7 cellular contexts compared by ENCODE assay signal in genomic region chr4:102865314-102865713, GRCh38. TPM values are rescaled to one million over a fixed set of nuclear protein-coding genes. Genes with fewer than 3 reads are reported as not detected.
DNase-seq lines count a peak whose midpoint lies in the region; ATAC-seq and TF ChIP-seq lines count a peak whose summit lies in the region.
"Not testable (repeated sequence)": the region's sequence is repeated elsewhere in the genome, so short reads cannot be mapped to it uniquely, and the experiment has no call there.

No MANE protein-coding gene starts in this region.

- not testable (repeated sequence) for H3K9me3 ChIP-seq in CD4-positive, alpha-beta memory T cell (ENCODE audit: control insufficient read depth in 1 of 2, low read length in 2 of 2); Loucy (ENCODE audit: insufficient read depth, low read depth, low read length); osteoblast (ENCODE audit: low read depth, low read length)

- H3K9me2 ChIP-seq in Loucy (replicated peaks; ENCODE audit: low read depth, low read length), result not testable (repeated sequence)

- peaks cover 45% of the 10 kb centered on the region for H3K4me1 ChIP-seq in CD4-positive, alpha-beta memory T cell (ENCODE audit: insufficient read depth, low read length)
- H3K4me1 ChIP-seq in Loucy (ENCODE audit: insufficient read depth, low read length, poor library complexity, severe bottlenecking), result peaks cover 43% of the 10 kb centered on the region
- H3K4me1 ChIP-seq in osteoblast (ENCODE audit: insufficient read depth, low read length), result peaks cover 12% of the 10 kb centered on the region

- H3K79me2 ChIP-seq in Loucy (ENCODE audit: insufficient read depth, low read length) (peaks cover 65% of the 10 kb centered on the region), osteoblast (ENCODE audit: insufficient read depth, low read length) (peaks cover 31% of the 10 kb centered on the region)

- intact Hi-C loops in CD4-positive, alpha-beta memory T cell (cut with micrococcal nuclease), result not testable (repeated sequence)

- ATAC-seq in activated T-helper 17 cell treated with anti-CD3 and anti-CD28 coated beads, Interleukin-2, amount 50 U/mL, for 72 hours (replicated peaks); activated naive CD8-positive, alpha-beta T cell treated with anti-CD3 and anti-CD28 coated beads, Interleukin-2, amount 50 U/mL, for 24 hours: not testable (repeated sequence)

- H4K20me1 ChIP-seq in Loucy (ENCODE audit: insufficient read depth, low read length, poor library complexity, severe bottlenecking), result peaks cover 34% of the 10 kb centered on the region
- not testable (repeated sequence) for H4K20me1 ChIP-seq in osteoblast (ENCODE audit: insufficient read depth, low read length)

- not testable (repeated sequence) for DNase-seq in CD4-positive, alpha-beta memory T cell; T-helper 2 cell treated with Interferon-gamma antibody and Interleukin-4, amounts not matched to agents 5 μg/mL and 100 μg/mL, for 36 hours (ENCODE audit: low spot score); activated CD4-positive, alpha-beta T cell treated with anti-CD3 and anti-CD28 coated beads, Interleukin-2, amount 10 ng/mL, durations not matched to agents 7 days and 5 days; activated naive CD8-positive, alpha-beta T cell treated with anti-CD3 and anti-CD28 coated beads, Interleukin-2, amount 50 U/mL, for 24 hours
- peak; percentile 8 for DNase-seq in osteoblast (ENCODE audit: insufficient read length, low spot score, missing footprints)

- not testable (repeated sequence) for H3K27ac ChIP-seq in CD4-positive, alpha-beta memory T cell (ENCODE audit: low read depth, low read length); osteoblast (ENCODE audit: low read depth, low read length)

- H3F3A ChIP-seq in Loucy (ENCODE audit: low read depth), result not testable (repeated sequence)

- peak overlapping the region in 6 of 7 donors; percentile 12 to 95 (median 56) for H3K27ac Mint-ChIP-seq in CD4-positive, alpha-beta memory T cell
- H3K27ac Mint-ChIP-seq in T-helper 2 cell treated with Interferon-gamma antibody and Interleukin-4, amounts not matched to agents 5 μg/mL and 100 μg/mL, for 36 hours, result peak overlapping the region; percentile 75
- H3K27ac Mint-ChIP-seq in activated CD4-positive, alpha-beta T cell treated with anti-CD3 and anti-CD28 coated beads, Interleukin-2, amount 10 ng/mL, durations not matched to agents 7 days and 5 days, result peak overlapping the region; percentile 2
- peak overlapping the region; percentile 50 for H3K27ac Mint-ChIP-seq in activated T-helper 17 cell treated with anti-CD3 and anti-CD28 coated beads, Interleukin-2, amount 50 U/mL, for 72 hours
- peak overlapping the region; percentile 57 for H3K27ac Mint-ChIP-seq in activated naive CD8-positive, alpha-beta T cell treated with anti-CD3 and anti-CD28 coated beads, Interleukin-2, amount 50 U/mL, for 24 hours

- peak overlapping the region; percentile 71 for H3K9ac ChIP-seq in Loucy (ENCODE audit: low read depth, low read length, poor library complexity, severe bottlenecking)

- POLR2A ChIA-PET in CD4-positive, alpha-beta memory T cell (lab: Charles Lee; ENCODE audit: partially characterized antibody), result interaction anchor here (5.0 kb wide), 1 partner anchor 43 kb away, joined by 409 read pairs; the partner anchor contains the start of gene UBE2D3
- POLR2A ChIA-PET in activated CD4-positive, alpha-beta T cell treated with anti-CD3 and anti-CD28 coated beads, Interleukin-2, amount 10 ng/mL, durations not matched to agents 7 days and 5 days (lab: Charles Lee), result not testable (repeated sequence)

- peaks cover 27 to 60% (median 39%) of the 10 kb centered on the region in 4 donors for H3K4me1 Mint-ChIP-seq in CD4-positive, alpha-beta memory T cell
- peaks cover 46% of the 10 kb centered on the region for H3K4me1 Mint-ChIP-seq in T-helper 2 cell treated with Interferon-gamma antibody and Interleukin-4, amounts not matched to agents 5 μg/mL and 100 μg/mL, for 36 hours (ENCODE audit: low read depth)
- peaks cover 41% of the 10 kb centered on the region for H3K4me1 Mint-ChIP-seq in activated CD4-positive, alpha-beta T cell treated with anti-CD3 and anti-CD28 coated beads, Interleukin-2, amount 10 ng/mL, durations not matched to agents 7 days and 5 days
- H3K4me1 Mint-ChIP-seq in activated T-helper 17 cell treated with anti-CD3 and anti-CD28 coated beads, Interleukin-2, amount 50 U/mL, for 72 hours, result peaks cover 31% of the 10 kb centered on the region
- H3K4me1 Mint-ChIP-seq in activated naive CD8-positive, alpha-beta T cell treated with anti-CD3 and anti-CD28 coated beads, Interleukin-2, amount 50 U/mL, for 24 hours, result peaks cover 41% of the 10 kb centered on the region

- CTCF ChIA-PET in CD4-positive, alpha-beta memory T cell (lab: Charles Lee; ENCODE audit: partially characterized antibody), result not testable (repeated sequence)
- CTCF ChIA-PET in activated CD4-positive, alpha-beta T cell treated with anti-CD3 and anti-CD28 coated beads, Interleukin-2, amount 10 ng/mL, durations not matched to agents 7 days and 5 days (lab: Charles Lee), result interaction anchor here (0.9 to 1.2 kb wide), 2 partner anchors 37 to 47 kb away, joined by 3 read pairs; no protein-coding TSS in a partner anchor

- H3K9me3 Mint-ChIP-seq in CD4-positive, alpha-beta memory T cell; activated T-helper 17 cell treated with anti-CD3 and anti-CD28 coated beads, Interleukin-2, amount 50 U/mL, for 72 hours; activated naive CD8-positive, alpha-beta T cell treated with anti-CD3 and anti-CD28 coated beads, Interleukin-2, amount 50 U/mL, for 24 hours: not testable (repeated sequence)
- peaks cover 25% of the 10 kb centered on the region for H3K9me3 Mint-ChIP-seq in T-helper 2 cell treated with Interferon-gamma antibody and Interleukin-4, amounts not matched to agents 5 μg/mL and 100 μg/mL, for 36 hours
- H3K9me3 Mint-ChIP-seq in activated CD4-positive, alpha-beta T cell treated with anti-CD3 and anti-CD28 coated beads, Interleukin-2, amount 10 ng/mL, durations not matched to agents 7 days and 5 days, result peaks cover 15% of the 10 kb centered on the region

- not testable (repeated sequence) for H3K4me3 ChIP-seq in CD4-positive, alpha-beta memory T cell (ENCODE audit: low read length in 2 of 2); osteoblast (ENCODE audit: insufficient read depth, low read length)
- H3K4me3 ChIP-seq in Loucy (ENCODE audit: low read length, poor library complexity, severe bottlenecking), result peak overlapping the region; percentile 78

- not testable (repeated sequence) for H2AFZ ChIP-seq in Loucy (ENCODE audit: low read length); osteoblast (ENCODE audit: low read length)

- peak overlapping the region in 1 of 8 donors; percentile 13 for H3K4me3 Mint-ChIP-seq in CD4-positive, alpha-beta memory T cell
- H3K4me3 Mint-ChIP-seq in T-helper 2 cell treated with Interferon-gamma antibody and Interleukin-4, amounts not matched to agents 5 μg/mL and 100 μg/mL, for 36 hours, result peak overlapping the region; percentile 58
- peak overlapping the region; percentile 11 for H3K4me3 Mint-ChIP-seq in activated CD4-positive, alpha-beta T cell treated with anti-CD3 and anti-CD28 coated beads, Interleukin-2, amount 10 ng/mL, durations not matched to agents 7 days and 5 days
- H3K4me3 Mint-ChIP-seq in activated T-helper 17 cell treated with anti-CD3 and anti-CD28 coated beads, Interleukin-2, amount 50 U/mL, for 72 hours, result peak overlapping the region; percentile 99
- H3K4me3 Mint-ChIP-seq in activated naive CD8-positive, alpha-beta T cell treated with anti-CD3 and anti-CD28 coated beads, Interleukin-2, amount 50 U/mL, for 24 hours, result peak overlapping the region; percentile 38

- not testable (repeated sequence) for H3K27me3 ChIP-seq in CD4-positive, alpha-beta memory T cell (ENCODE audit: insufficient read depth, low read length); Loucy (ENCODE audit: insufficient read depth, low read length, poor library complexity, severe bottlenecking); osteoblast (ENCODE audit: insufficient read depth, low read length)

- H3K36me3 Mint-ChIP-seq in CD4-positive, alpha-beta memory T cell, result peaks cover 4 to 12% of the 10 kb centered on the region in 2 donors
- peaks cover 39% of the 10 kb centered on the region for H3K36me3 Mint-ChIP-seq in T-helper 2 cell treated with Interferon-gamma antibody and Interleukin-4, amounts not matched to agents 5 μg/mL and 100 μg/mL, for 36 hours (ENCODE audit: low read depth)
- H3K36me3 Mint-ChIP-seq in activated CD4-positive, alpha-beta T cell treated with anti-CD3 and anti-CD28 coated beads, Interleukin-2, amount 10 ng/mL, durations not matched to agents 7 days and 5 days (ENCODE audit: low read depth), result peaks cover 42% of the 10 kb centered on the region
- H3K36me3 Mint-ChIP-seq in activated T-helper 17 cell treated with anti-CD3 and anti-CD28 coated beads, Interleukin-2, amount 50 U/mL, for 72 hours (ENCODE audit: low read depth), result peaks cover 24% of the 10 kb centered on the region
- H3K36me3 Mint-ChIP-seq in activated naive CD8-positive, alpha-beta T cell treated with anti-CD3 and anti-CD28 coated beads, Interleukin-2, amount 50 U/mL, for 24 hours (ENCODE audit: low read depth), result peaks cover 34% of the 10 kb centered on the region

- not testable (repeated sequence) for TF ChIP-seq CTCF in Loucy (conservative IDR thresholded peaks at IDR 0.05; ENCODE audit: low read length); osteoblast (IDR thresholded peaks at IDR 0.05; ENCODE audit: extremely low read depth, low read depth, low read length)

- not testable (repeated sequence) for H3K36me3 ChIP-seq in CD4-positive, alpha-beta memory T cell (ENCODE audit: insufficient read depth, low read length); Loucy (ENCODE audit: insufficient read depth, low read length); osteoblast (ENCODE audit: insufficient read depth, low read length)

- H3K4me2 ChIP-seq in Loucy (ENCODE audit: low read depth, low read length, poor library complexity, severe bottlenecking), result peak overlapping the region; percentile 83
- not testable (repeated sequence) for H3K4me2 ChIP-seq in osteoblast (ENCODE audit: insufficient read depth, low read length)

- H3K27me3 Mint-ChIP-seq in CD4-positive, alpha-beta memory T cell; T-helper 2 cell treated with Interferon-gamma antibody and Interleukin-4, amounts not matched to agents 5 μg/mL and 100 μg/mL, for 36 hours (ENCODE audit: low read depth); activated CD4-positive, alpha-beta T cell treated with anti-CD3 and anti-CD28 coated beads, Interleukin-2, amount 10 ng/mL, durations not matched to agents 7 days and 5 days; activated T-helper 17 cell treated with anti-CD3 and anti-CD28 coated beads, Interleukin-2, amount 50 U/mL, for 72 hours; activated naive CD8-positive, alpha-beta T cell treated with anti-CD3 and anti-CD28 coated beads, Interleukin-2, amount 50 U/mL, for 24 hours: not testable (repeated sequence)

RNA-seq across cellular contexts. Expression of gene CISD2, which starts 3.5 kb away (rescaled TPM):
- 10 to 100 TPM; 18.5 to 22.0 TPM for total RNA-seq in CD4-positive, alpha-beta memory T cell
- 10 to 100 TPM; 31.2 to 54.9 TPM for polyA plus RNA-seq in CD4-positive, alpha-beta memory T cell
- 10 to 100 TPM; 35.1 to 40.7 TPM for total RNA-seq in activated CD4-positive, alpha-beta T cell treated with anti-CD3 and anti-CD28 coated beads, Interleukin-2, amount 10 ng/mL, durations not matched to agents 7 days and 5 days
- total RNA-seq in activated T-helper 17 cell treated with anti-CD3 and anti-CD28 coated beads, Interleukin-2, amount 50 U/mL, for 72 hours, result 10 to 100 TPM; 24.6 to 35.6 TPM
- total RNA-seq in osteoblast, result 25.6 and 26.4 TPM in 2 replicates

RNA-seq across cellular contexts. Expression of gene UBE2D3, which starts 38.0 kb away (rescaled TPM):
- total RNA-seq in CD4-positive, alpha-beta memory T cell, result 100 to 1,000 TPM; 337 to 339 TPM
- 100 to 1,000 TPM; 473 to 768 TPM for polyA plus RNA-seq in CD4-positive, alpha-beta memory T cell
- total RNA-seq in activated CD4-positive, alpha-beta T cell treated with anti-CD3 and anti-CD28 coated beads, Interleukin-2, amount 10 ng/mL, durations not matched to agents 7 days and 5 days, result 100 to 1,000 TPM; 360 to 500 TPM
- 100 to 1,000 TPM; 403 to 450 TPM for total RNA-seq in activated T-helper 17 cell treated with anti-CD3 and anti-CD28 coated beads, Interleukin-2, amount 50 U/mL, for 72 hours
- total RNA-seq in osteoblast, result 390 and 426 TPM in 2 replicates

Comparison
In these comparisons a context has a peak if more than half of its experiments do, and no peak if none do; other contexts are left out.
1. H3K27ac Mint-ChIP-seq: peak in every context shown above with its lines; median percentile 75 in T-helper 2 cell treated with Interferon-gamma antibody and Interleukin-4, amounts not matched to agents 5 μg/mL and 100 μg/mL, for 36 hours; 57 in activated naive CD8-positive, alpha-beta T cell treated with anti-CD3 and anti-CD28 coated beads, Interleukin-2, amount 50 U/mL, for 24 hours; 56 in CD4-positive, alpha-beta memory T cell; 50 in activated T-helper 17 cell treated with anti-CD3 and anti-CD28 coated beads, Interleukin-2, amount 50 U/mL, for 72 hours; 2 in activated CD4-positive, alpha-beta T cell treated with anti-CD3 and anti-CD28 coated beads, Interleukin-2, amount 10 ng/mL, durations not matched to agents 7 days and 5 days.